In the genomic region with DNA sequence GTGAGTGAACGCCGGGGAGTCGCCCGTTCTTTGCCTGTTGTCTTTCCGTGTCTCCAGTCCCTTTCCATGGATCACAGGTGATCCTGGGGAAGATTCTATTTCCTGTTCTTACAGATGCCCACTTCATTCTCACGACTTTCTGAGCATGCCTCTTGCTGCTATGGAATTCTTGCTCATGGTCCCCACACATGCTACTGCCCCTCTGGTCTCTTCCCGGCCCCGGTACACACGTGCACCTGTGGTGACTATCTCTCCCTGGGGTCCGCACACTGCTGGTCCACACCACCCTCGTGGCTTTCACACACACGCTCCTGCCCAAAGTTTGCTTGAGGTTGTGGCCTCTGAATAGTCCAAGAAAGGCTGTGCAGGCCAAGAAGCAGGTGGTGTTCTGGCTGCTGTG, we compare ENCODE assay signal across 24 cellular contexts.
DNase-seq lines count a peak whose midpoint lies in the region; ATAC-seq, FAIRE-seq and TF ChIP-seq lines count a peak whose summit lies in the region.
"Had no signal": no experiment of that assay in that cellular context is flagged by ENCODE, and none has a peak within 500 bp of the region (broad histone marks: within the 10 kb centered on the region; RNA-seq: fewer than 3 reads in every experiment).

No MANE protein-coding gene starts in this region.

- no peak for TF ChIP-seq EP300 in HepG2 (IDR thresholded peaks at IDR 0.05; ENCODE audit: low read depth in 2 of 2, low read length in 2 of 2)
- no peak for TF ChIP-seq EP300 in HepG2 (CRISPR knock-in tag; IDR thresholded peaks at IDR 0.05; ENCODE audit: borderline replicate concordance)

- H3K36me3 ChIP-seq in HepG2 (replicated peaks in 1 of 2; ENCODE audit: control insufficient read depth in 1 of 2, insufficient read depth in 2 of 2, low read length in 2 of 2) (no peaks in the 10 kb centered on the region), right lobe of liver (no peaks in the 10 kb centered on the region), testis (ENCODE audit: low read depth, missing control alignments) (no peaks in the 10 kb centered on the region)
- H3K36me3 ChIP-seq: BLaER1, HAP-1 had no signal

- TF ChIP-seq POLR2A in HepG2 (IDR thresholded peaks at IDR 0.05; ENCODE audit: insufficient read depth in 1 of 2, low read depth in 2 of 2, low read length in 2 of 2) (no peak), right lobe of liver (IDR thresholded peaks at IDR 0.05) (no peak), testis (IDR thresholded peaks at IDR 0.05) (no peak)

- H2AFZ ChIP-seq in HepG2 (ENCODE audit: low read length), result no peak overlapping the region
- H2AFZ ChIP-seq: GM23338 had no signal

- in situ Hi-C loops in HepG2 (cut with HindIII; ENCODE audit: extremely low pct_ligation_motif_present, low pct_unique_long_range_greater_than_20kb), result no loop called here

- H3K9me3 Mint-ChIP-seq in nephron progenitor cell, result peaks cover 4% of the 10 kb centered on the region
- H3K9me3 Mint-ChIP-seq: GM23338 had no signal

- H3K4me3 ChIP-seq in HepG2 (replicated peaks in 1 of 3; ENCODE audit: insufficient read depth in 1 of 3, low read depth in 2 of 3, low read length in 3 of 3) (no peak overlapping the region), right lobe of liver (no peak overlapping the region), testis (peak overlapping the region; percentile 1 to 18)
- H3K4me3 ChIP-seq: BLaER1, GM12878, GM23338, HAP-1 had no signal

- H3K4me1 ChIP-seq in HepG2 (ENCODE audit: insufficient read depth, low read length) (no peaks in the 10 kb centered on the region), right lobe of liver (no peaks in the 10 kb centered on the region), testis (no peaks in the 10 kb centered on the region)
- H3K4me1 ChIP-seq: HAP-1 had no signal

- H3K9me3 ChIP-seq in HepG2 (ENCODE audit: low read length) (no peaks in the 10 kb centered on the region), right lobe of liver (no peaks in the 10 kb centered on the region), testis (no peaks in the 10 kb centered on the region)
- H3K9me3 ChIP-seq: HAP-1 had no signal

- H3K4me1 Mint-ChIP-seq in nephron progenitor cell, result peaks cover 11% of the 10 kb centered on the region
- H3K4me1 Mint-ChIP-seq: CD14-positive monocyte; CD8-positive, alpha-beta memory T cell; GM23338 had no signal

- H3K4me2 ChIP-seq in HepG2 (ENCODE audit: low read depth, low read length), result no peak overlapping the region
- H3K4me2 ChIP-seq: BLaER1, GM23338 had no signal

- DNase-seq in HepG2 (ENCODE audit: low spot score), result no peak
- DNase-seq in right lobe of liver, result no peak
- no peak for DNase-seq in nephron progenitor cell
- DNase-seq in testis, result no peak
- no peak for DNase-seq in amniotic stem cell (lab: John Stamatoyannopoulos, UW)
- no peak for DNase-seq in C1 segment of cervical spinal cord (lab: John Stamatoyannopoulos, UW)
- DNase-seq: CD4-positive, alpha-beta T cell; CD8-positive, alpha-beta memory T cell; DMS 273 treated with DMSO at 0.1 percent for 48 hours; DMS79; EL; GDM1; HFFc6 had no signal

- no peak overlapping the region for H3K9ac ChIP-seq in HepG2 (ENCODE audit: insufficient read depth, low read depth, low read length)
- H3K9ac ChIP-seq: BLaER1 had no signal

- POLR2A ChIA-PET in HepG2 (lab: Yijun Ruan, JAX), result no interaction called here

- no peaks in the 10 kb centered on the region for H4K20me1 ChIP-seq in HepG2 (ENCODE audit: insufficient read depth, low read length)
- H4K20me1 ChIP-seq: BLaER1 had no signal

- H3K36me3 Mint-ChIP-seq in nephron progenitor cell (ENCODE audit: low read depth), result no peaks in the 10 kb centered on the region
- H3K36me3 Mint-ChIP-seq: CD14-positive monocyte had no signal

- no TSS peak for BruUV-seq in HepG2 (replicated peaks; lab: Mats Ljungman, UMichigan)

- CTCF ChIA-PET in HepG2 (lab: Yijun Ruan, JAX; ENCODE audit: low intra/inter-chr PET ratio, low total read pairs), result no interaction called here

- H3K27ac ChIP-seq in HepG2 (ENCODE audit: extremely low read length, insufficient read depth, low read length), result no peak overlapping the region
- H3K27ac ChIP-seq in right lobe of liver, result no peak overlapping the region
- H3K27ac ChIP-seq in testis, result no peak overlapping the region
- H3K27ac ChIP-seq: 22Rv1, BLaER1 had no signal

- ATAC-seq in HepG2 (no peak), right lobe of liver (no peak)
- ATAC-seq: GM12878 had no signal

- TF ChIP-seq CTCF in HepG2 (CRISPR knock-in tag; IDR thresholded peaks at IDR 0.05) (no peak), right lobe of liver (IDR thresholded peaks at IDR 0.05) (no peak), nephron progenitor cell (IDR thresholded peaks at IDR 0.05) (no peak), testis (IDR thresholded peaks at IDR 0.05) (no peak)

- intact Hi-C loops in HepG2 (cut with micrococcal nuclease; ENCODE audit: unreplicated experiment), result no loop called here
- intact Hi-C loops in right lobe of liver (cut with DNase I), result no loop called here
- intact Hi-C loops in testis (cut with DNase I; ENCODE audit: low total_unique reads), result no loop called here

- H3K27ac Mint-ChIP-seq in nephron progenitor cell, result peak overlapping the region; percentile 29
- H3K27ac Mint-ChIP-seq: B cell; CD14-positive monocyte; CD4-positive, alpha-beta T cell; CD8-positive, alpha-beta memory T cell; GM23338; HFFc6 had no signal

- H3K27me3 Mint-ChIP-seq in nephron progenitor cell (ENCODE audit: low read depth, poor library complexity), result peaks cover 9% of the 10 kb centered on the region

- no peak for FAIRE-seq in HepG2 (lab: Jason Lieb, UNC)
- FAIRE-seq: A204.1, D721Med, GM12878, GM19239, H54 had no signal

- 42% methylated on average over 12 of the region's 12 CpGs for WGBS in HepG2 (ENCODE audit: low lambda C conversion rate)
- WGBS in right lobe of liver (ENCODE audit: insufficient coverage, low coverage, low lambda C conversion rate, missing lambda C conversion rate), result 54% methylated on average over 5 of the region's 12 CpGs
- 62 to 73% methylated on average over 12 of the region's 12 CpGs for WGBS in testis, 2 donors

- H3K27me3 ChIP-seq in HepG2 (ENCODE audit: control insufficient read depth in 1 of 2, insufficient read depth in 2 of 2, low read length in 2 of 2), result peaks cover 2 to 29% of the 10 kb centered on the region in 2 experiments; a peak in 3 of 5 replicates
- H3K27me3 ChIP-seq in right lobe of liver, result peaks cover 0 to 8% of the 10 kb centered on the region in 2 donors
- H3K27me3 ChIP-seq in testis, result no peaks in the 10 kb centered on the region
- H3K27me3 ChIP-seq: BLaER1 had no signal

- H3K4me3 Mint-ChIP-seq in nephron progenitor cell, result no peak overlapping the region
- H3K4me3 Mint-ChIP-seq: B cell; CD14-positive monocyte; CD4-positive, alpha-beta T cell; CD8-positive, alpha-beta memory T cell; GM23338; HFFc6 had no signal

- H3K79me2 ChIP-seq in HepG2 (ENCODE audit: insufficient read depth, low read length), result no peaks in the 10 kb centered on the region

- TF ChIP-seq RAD21 in HepG2 (CRISPR knock-in tag; IDR thresholded peaks at IDR 0.05), result no peak

TF ChIP-seq in HepG2, 621 proteins besides CTCF, POLR2A, EP300 and RAD21:
- TF ChIP-seq, protein P1, sequence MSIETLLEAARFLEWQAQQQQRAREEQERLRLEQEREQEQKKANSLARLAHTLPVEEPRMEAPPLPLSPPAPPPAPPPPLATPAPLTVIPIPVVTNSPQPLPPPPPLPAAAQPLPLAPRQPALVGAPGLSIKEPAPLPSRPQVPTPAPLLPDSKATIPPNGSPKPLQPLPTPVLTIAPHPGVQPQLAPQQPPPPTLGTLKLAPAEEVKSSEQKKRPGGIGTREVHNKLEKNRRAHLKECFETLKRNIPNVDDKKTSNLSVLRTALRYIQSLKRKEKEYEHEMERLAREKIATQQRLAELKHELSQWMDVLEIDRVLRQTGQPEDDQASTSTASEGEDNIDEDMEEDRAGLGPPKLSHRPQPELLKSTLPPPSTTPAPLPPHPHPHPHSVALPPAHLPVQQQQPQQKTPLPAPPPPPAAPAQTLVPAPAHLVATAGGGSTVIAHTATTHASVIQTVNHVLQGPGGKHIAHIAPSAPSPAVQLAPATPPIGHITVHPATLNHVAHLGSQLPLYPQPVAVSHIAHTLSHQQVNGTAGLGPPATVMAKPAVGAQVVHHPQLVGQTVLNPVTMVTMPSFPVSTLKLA (IDR thresholded peaks at IDR 0.05), result peak; percentile 60
- no peak for TF ChIP-seq ZNF225 (CRISPR knock-in tag; IDR thresholded peaks at IDR 0.05)

Comparison
In these comparisons a context has a peak if more than half of its experiments do, and no peak if none do; other contexts are left out.
1. H3K4me3 ChIP-seq: peak in testis (2 of 2); none in HepG2 (0 of 3) and right lobe of liver (0 of 3).